ENCODE assay signal across 25 cellular contexts in genomic region chr14:94042433-94043091, GRCh38. TPM values are rescaled to one million over a fixed set of nuclear protein-coding genes. Genes with fewer than 3 reads are reported as not detected.
DNase-seq lines count a peak whose midpoint lies in the region; ATAC-seq and TF ChIP-seq lines count a peak whose summit lies in the region.
"Had no signal": no experiment of that assay in that cellular context is flagged by ENCODE, and none has a peak within 500 bp of the region (broad histone marks: within the 10 kb centered on the region; RNA-seq: fewer than 3 reads in every experiment).

No MANE protein-coding gene starts in this region.

- H3K4me1 ChIP-seq in Panc1 (ENCODE audit: control insufficient read depth, insufficient read depth, low read length), result no peaks in the 10 kb centered on the region
- H3K4me1 ChIP-seq in trophoblast cell (ENCODE audit: control insufficient read depth in 1 of 2, insufficient read depth in 2 of 2, low read length in 2 of 2), result no peaks in the 10 kb centered on the region

- POLR2A ChIA-PET in CD4-positive, alpha-beta T cell (lab: Charles Lee), result no interaction called here
- POLR2A ChIA-PET in Panc1 (lab: Charles Lee), result no interaction called here

- no TSS peak for BruUV-seq in Panc1 (replicated peaks; lab: Mats Ljungman, UMichigan)

- no peak overlapping the region for H2BK5ac ChIP-seq in trophoblast cell (ENCODE audit: low read depth, low read length, poor library complexity)

- no peaks in the 10 kb centered on the region for H3K79me1 ChIP-seq in trophoblast cell (ENCODE audit: low read length)

- H3K9ac ChIP-seq in trophoblast cell (ENCODE audit: low read length), result no peak overlapping the region

- no peak overlapping the region for H2BK12ac ChIP-seq in trophoblast cell (ENCODE audit: low read length)

- no peaks in the 10 kb centered on the region for H3K9me3 ChIP-seq in CD4-positive, alpha-beta T cell (ENCODE audit: control insufficient read depth, low read length)
- H3K9me3 ChIP-seq in Panc1 (ENCODE audit: control insufficient read depth, insufficient read depth, low read depth, low read length) (no peaks in the 10 kb centered on the region), trophoblast cell (ENCODE audit: insufficient read depth, low read depth, low read length) (peaks cover 1% of the 10 kb centered on the region)
- H3K9me3 ChIP-seq: neutrophil, thoracic aorta had no signal

- no peak overlapping the region for H3K4ac ChIP-seq in trophoblast cell (ENCODE audit: low read depth, low read length)

- H3K4me1 Mint-ChIP-seq in CD4-positive, alpha-beta T cell (ENCODE audit: low read depth), result no peaks in the 10 kb centered on the region
- no peaks in the 10 kb centered on the region for H3K4me1 Mint-ChIP-seq in endothelial cell (ENCODE audit: unreplicated experiment)
- H3K4me1 Mint-ChIP-seq: CD4-positive, CD25-positive, alpha-beta regulatory T cell had no signal

- no peak overlapping the region for H2AFZ ChIP-seq in trophoblast cell (ENCODE audit: insufficient read depth, low read length, poor library complexity)

- no peak for TF ChIP-seq CTCF in CD4-positive, alpha-beta T cell (IDR thresholded peaks at IDR 0.05)
- no peak for TF ChIP-seq CTCF in Panc1 (IDR thresholded peaks at IDR 0.05)
- no peak for TF ChIP-seq CTCF in endothelial cell (IDR thresholded peaks at IDR 0.05; ENCODE audit: unreplicated experiment)

- no peak overlapping the region for H3K18ac ChIP-seq in trophoblast cell (ENCODE audit: low read length)

- WGBS in trophoblast cell (ENCODE audit: extremely low coverage, insufficient coverage, insufficient read length), result no CpG with 5 or more reads among the region's 12 CpGs

- no peak overlapping the region for H3K23ac ChIP-seq in trophoblast cell (ENCODE audit: low read length)

- H3K4me2 ChIP-seq in trophoblast cell (ENCODE audit: low read length), result no peak overlapping the region

- H3K4me3 ChIP-seq in Panc1 (ENCODE audit: low read depth in 2 of 2, low read length in 2 of 2) (no peak overlapping the region), trophoblast cell (ENCODE audit: low read depth, low read length) (peak overlapping the region; percentile 24)
- H3K4me3 ChIP-seq: cardiac muscle cell, K562, thoracic aorta had no signal

- no peak overlapping the region for H2AK5ac ChIP-seq in trophoblast cell (ENCODE audit: low read length)

- H4K8ac ChIP-seq in trophoblast cell (ENCODE audit: low read depth, low read length), result no peak overlapping the region

- no peak overlapping the region for H3K4me3 Mint-ChIP-seq in CD4-positive, alpha-beta T cell
- no peak overlapping the region for H3K4me3 Mint-ChIP-seq in endothelial cell (ENCODE audit: unreplicated experiment)
- H3K4me3 Mint-ChIP-seq: dendritic cell treated with granulocyte-macrophage colony-stimulating factor and Interleukin-4, amounts not matched to agents 40 ng/mL and 50 ng/mL, for 4 days had no signal

- peaks cover 43% of the 10 kb centered on the region for H3K36me3 Mint-ChIP-seq in CD4-positive, alpha-beta T cell (ENCODE audit: low read depth)
- H3K36me3 Mint-ChIP-seq in endothelial cell (ENCODE audit: low read depth, unreplicated experiment), result peaks cover 19% of the 10 kb centered on the region

- in situ Hi-C loops in Panc1 (cut with HindIII; ENCODE audit: low pct_unique_long_range_greater_than_20kb, low sequenced_read_pairs), result no loop called here

- no peak overlapping the region for H3K14ac ChIP-seq in trophoblast cell (ENCODE audit: low read length)

- no peak overlapping the region for H4K91ac ChIP-seq in trophoblast cell (ENCODE audit: low read depth, low read length)

- H3K9me3 Mint-ChIP-seq in CD4-positive, alpha-beta T cell, result no peaks in the 10 kb centered on the region
- no peaks in the 10 kb centered on the region for H3K9me3 Mint-ChIP-seq in endothelial cell (ENCODE audit: unreplicated experiment)
- H3K9me3 Mint-ChIP-seq: CD4-positive, CD25-positive, alpha-beta regulatory T cell; dendritic cell treated with granulocyte-macrophage colony-stimulating factor and Interleukin-4, amounts not matched to agents 40 ng/mL and 50 ng/mL, for 4 days had no signal

- CTCF ChIA-PET in CD4-positive, alpha-beta T cell (lab: Charles Lee), result no interaction called here
- CTCF ChIA-PET in Panc1 (lab: Charles Lee), result no interaction called here

- no peaks in the 10 kb centered on the region for H3K27me3 ChIP-seq in CD4-positive, alpha-beta T cell (ENCODE audit: control insufficient read depth, insufficient read depth, low read length)
- H3K27me3 ChIP-seq in Panc1 (ENCODE audit: control insufficient read depth, insufficient read depth, low read length), result no peaks in the 10 kb centered on the region
- H3K27me3 ChIP-seq in trophoblast cell (ENCODE audit: insufficient read depth, low read length), result no peaks in the 10 kb centered on the region
- H3K27me3 ChIP-seq: cardiac muscle cell, neutrophil had no signal

- no peak for DNase-seq in CD4-positive, alpha-beta T cell
- DNase-seq in Panc1 (ENCODE audit: low read depth, low spot score) (no peak), islet precursor cell (peak; percentile 45), trophoblast cell (no peak), endothelial cell (ENCODE audit: low spot score) (no peak), HUDEP-2 (lab: John Stamatoyannopoulos, UW; ENCODE audit: unreplicated experiment in 76 of 76) (no peak), pons (ENCODE audit: low spot score) (no peak)
- DNase-seq in stimulated activated CD4-positive, alpha-beta T cell treated with anti-CD3 and anti-CD28 coated beads, Interleukin-2, amount 100 ng/mL, for 48 hours, result no peak
- DNase-seq: activated CD8-positive, alpha-beta memory T cell treated with anti-CD3 and anti-CD28 coated beads, Interleukin-2, amount 50 U/mL, for 48 hours; activated gamma-delta T cell treated with Interleukin-2 at 50 U/mL for 16 hours; CD4-positive, CD25-positive, alpha-beta regulatory T cell; NCI-H146; NCI-H526 treated with DMSO at 0.1 percent for 48 hours; SHP77; stimulated activated CD4-positive, alpha-beta T cell treated with anti-CD3 and anti-CD28 coated beads, Interleukin-15, amount 100 ng/mL, for 24 hours had no signal

- no peaks in the 10 kb centered on the region for H3K79me2 ChIP-seq in trophoblast cell (ENCODE audit: control insufficient read depth, insufficient read depth, low read length, poor library complexity)

- no peak overlapping the region for H3K27ac ChIP-seq in CD4-positive, alpha-beta T cell (ENCODE audit: low read depth, low read length)
- H3K27ac ChIP-seq in Panc1 (ENCODE audit: low read length) (no peak overlapping the region), trophoblast cell (ENCODE audit: low read depth, low read length) (no peak overlapping the region)
- H3K27ac ChIP-seq: cardiac muscle cell, neutrophil, thoracic aorta had no signal

- H3K27ac Mint-ChIP-seq in CD4-positive, alpha-beta T cell, result peak overlapping the region; percentile 25
- no peak overlapping the region for H3K27ac Mint-ChIP-seq in endothelial cell (ENCODE audit: unreplicated experiment)
- H3K27ac Mint-ChIP-seq: dendritic cell treated with granulocyte-macrophage colony-stimulating factor and Interleukin-4, amounts not matched to agents 40 ng/mL and 50 ng/mL, for 4 days had no signal

- ATAC-seq in CD4-positive, alpha-beta T cell (ENCODE audit: poor library complexity), result no peak
- ATAC-seq in Panc1, result peak; percentile 22; the same call in 1 of the 2 replicates

- intact Hi-C loops in CD4-positive, alpha-beta T cell (cut with DNase I, micrococcal nuclease), result no loop called here
- intact Hi-C loops in Panc1 (cut with micrococcal nuclease; ENCODE audit: unreplicated experiment), result no loop called here

- H3K27me3 Mint-ChIP-seq in CD4-positive, alpha-beta T cell, result no peaks in the 10 kb centered on the region
- H3K27me3 Mint-ChIP-seq in endothelial cell (ENCODE audit: unreplicated experiment), result peaks cover 5% of the 10 kb centered on the region
- H3K27me3 Mint-ChIP-seq: CD4-positive, CD25-positive, alpha-beta regulatory T cell; dendritic cell treated with granulocyte-macrophage colony-stimulating factor and Interleukin-4, amounts not matched to agents 40 ng/mL and 50 ng/mL, for 4 days had no signal

- no peak overlapping the region for H2BK120ac ChIP-seq in trophoblast cell (ENCODE audit: insufficient read depth, low read length, poor library complexity)

- no peaks in the 10 kb centered on the region; the same call in 1 of the 2 replicates for H3K36me3 ChIP-seq in Panc1 (ENCODE audit: control insufficient read depth, insufficient read depth, low read length)
- peaks cover 37 to 41% of the 10 kb centered on the region in 2 experiments for H3K36me3 ChIP-seq in trophoblast cell (ENCODE audit: control insufficient read depth in 1 of 2, insufficient read depth in 2 of 2, low read length in 2 of 2)

- H4K12ac ChIP-seq in trophoblast cell (ENCODE audit: low read depth, low read length), result no peak overlapping the region

RNA-seq across cellular contexts. Expression of gene OTUB2, which starts 16.4 kb away (rescaled TPM):
- total RNA-seq in CD4-positive, alpha-beta T cell, result not detected
- total RNA-seq in Panc1 (2021; ENCODE audit: unreplicated experiment), result 3.4 TPM
- 3.4 TPM for polyA plus RNA-seq in Panc1 (2012; ENCODE audit: insufficient read length)
- polyA plus RNA-seq in trophoblast cell (2013), result 29.6 and 30.4 TPM in 2 replicates
- total RNA-seq in endothelial cell (ENCODE audit: unreplicated experiment), result 2.3 TPM

RNA-seq across cellular contexts. Expression of gene DDX24, which starts 38.4 kb away (rescaled TPM):
- total RNA-seq in CD4-positive, alpha-beta T cell, result 100 to 1,000 TPM; 678 to 711 TPM
- 103 TPM for total RNA-seq in Panc1 (2021; ENCODE audit: unreplicated experiment)
- 59.2 TPM for polyA plus RNA-seq in Panc1 (2012; ENCODE audit: insufficient read length)
- 108 and 113 TPM in 2 replicates for polyA plus RNA-seq in trophoblast cell (2013)
- total RNA-seq in endothelial cell (ENCODE audit: unreplicated experiment), result 89.6 TPM

RNA-seq across cellular contexts. Expression of gene IFI27L1, which starts 38.5 kb away (rescaled TPM):
- 10 to 100 TPM; 14.1 to 14.3 TPM for total RNA-seq in CD4-positive, alpha-beta T cell
- total RNA-seq in Panc1 (2021; ENCODE audit: unreplicated experiment), result 19.6 TPM
- polyA plus RNA-seq in Panc1 (2012; ENCODE audit: insufficient read length), result 14.4 TPM
- polyA plus RNA-seq in trophoblast cell (2013), result 18.5 and 19.5 TPM in 2 replicates
- 33.5 TPM for total RNA-seq in endothelial cell (ENCODE audit: unreplicated experiment)

RNA-seq across cellular contexts. Expression of gene CCDC197, which starts 45.5 kb away (rescaled TPM):
- not detected for total RNA-seq in CD4-positive, alpha-beta T cell
- not detected for total RNA-seq in Panc1 (2021; ENCODE audit: unreplicated experiment)
- polyA plus RNA-seq in Panc1 (2012; ENCODE audit: insufficient read length), result not detected
- polyA plus RNA-seq in trophoblast cell (2013), result 0.03 TPM in 1 of 2 replicates, not detected in the other
- total RNA-seq in endothelial cell (ENCODE audit: unreplicated experiment), result not detected
- total RNA-seq: cardiac muscle cell; CD4-positive, CD25-positive, alpha-beta regulatory T cell; endothelial cell of umbilical vein; fibroblast of villous mesenchyme; K562; kidney; mononuclear cell; renal cortical epithelial cell; thoracic aorta had no signal
- polyA plus RNA-seq: cardiac muscle cell; CD4-positive, CD25-positive, alpha-beta regulatory T cell; endothelial cell of umbilical vein; K562 had no signal
